Comparison of ENCODE assay signal across 8 cellular contexts in genomic region chr20:25408170-25408547, GRCh38. TPM values are rescaled to one million over a fixed set of nuclear protein-coding genes. Genes with fewer than 3 reads are reported as not detected.
A peak's percentile ranks its signal among the peaks of the same experiment; 100 is the strongest.
DNase-seq lines count a peak whose midpoint lies in the region; ATAC-seq, FAIRE-seq and TF ChIP-seq lines count a peak whose summit lies in the region.

No MANE protein-coding gene starts in this region.

- peak overlapping the region; percentile 77 for H3K9ac ChIP-seq in KMS-11

- H3K27me3 ChIP-seq in KMS-11 (ENCODE audit: insufficient read depth, low read depth), result no peaks in the 10 kb centered on the region
- H3K27me3 ChIP-seq in bronchial epithelial cell (ENCODE audit: control insufficient read depth, insufficient read depth, low read length), result no peaks in the 10 kb centered on the region
- H3K27me3 ChIP-seq in muscle layer of duodenum (ENCODE audit: low read depth, low read length), result no peaks in the 10 kb centered on the region

- H3K27ac ChIP-seq in KMS-11 (peak overlapping the region; percentile 51), muscle layer of duodenum (ENCODE audit: low read length) (peak overlapping the region; percentile 67)

- DNase-seq in AG10803 (ENCODE audit: low read depth) (no peak), bronchial epithelial cell (ENCODE audit: low read depth) (no peak), HEK293T (ENCODE audit: extremely low spot score) (no peak)

- peaks cover 7 to 9% of the 10 kb centered on the region in 2 donors for H3K9me3 ChIP-seq in muscle layer of duodenum (ENCODE audit: control insufficient read depth in 1 of 2, low read length in 2 of 2)

- peak overlapping the region; percentile 89 for H3K4me2 ChIP-seq in KMS-11

- no peak for FAIRE-seq in bronchial epithelial cell (lab: Jason Lieb, UNC)

- ATAC-seq in HG03469 (IDR thresholded peaks at IDR 0.05; ENCODE audit: unreplicated experiment) (no peak), GM19452 (IDR thresholded peaks at IDR 0.05; ENCODE audit: unreplicated experiment) (no peak), GM19395 (IDR thresholded peaks at IDR 0.05; ENCODE audit: unreplicated experiment) (no peak)

- TF ChIP-seq CTCF in AG10803 (conservative IDR thresholded peaks at IDR 0.05; ENCODE audit: low read length) (no peak), KMS-11 (conservative IDR thresholded peaks at IDR 0.05; ENCODE audit: low read depth, low read length) (no peak), bronchial epithelial cell (IDR thresholded peaks at IDR 0.05; ENCODE audit: insufficient read depth, low read length, severe bottlenecking) (no peak)

- H3K4me1 ChIP-seq in KMS-11 (ENCODE audit: low read depth, poor library complexity, severe bottlenecking), result peaks cover 17% of the 10 kb centered on the region
- peaks cover 3 to 10% of the 10 kb centered on the region in 2 donors for H3K4me1 ChIP-seq in muscle layer of duodenum (ENCODE audit: control insufficient read depth in 1 of 2, insufficient read depth in 2 of 2, low read length in 2 of 2)

- H2AFZ ChIP-seq in KMS-11 (ENCODE audit: low read depth), result peak overlapping the region; percentile 69; the same call in 1 of the 2 replicates

- POLR2A ChIA-PET in HEK293T (lab: Yijun Ruan, JAX), result interaction anchor here (0.7 to 2.3 kb wide), 16 partner anchors 9 to 415 kb away, joined by 3 to 26 read pairs (median 4); no protein-coding TSS in a partner anchor

- H4K20me1 ChIP-seq in KMS-11 (ENCODE audit: insufficient read depth), result no peaks in the 10 kb centered on the region

- H3K79me2 ChIP-seq in KMS-11 (ENCODE audit: insufficient read depth, low read depth), result peaks cover 18% of the 10 kb centered on the region

- CTCF ChIA-PET in HEK293T (lab: Yijun Ruan, JAX), result interaction anchor here (0.6 to 1.2 kb wide), 3 partner anchors 9 to 1347 kb away, joined by 3 to 7 read pairs (median 4); no protein-coding TSS in a partner anchor

- 0 out of 2 replicates have a peak, but pooled peaks cover 3% of the 10 kb centered on the region for H3K36me3 ChIP-seq in KMS-11 (ENCODE audit: insufficient read depth)
- no peaks in the 10 kb centered on the region for H3K36me3 ChIP-seq in bronchial epithelial cell (ENCODE audit: control insufficient read depth, insufficient read depth, low read length)
- H3K36me3 ChIP-seq in muscle layer of duodenum (ENCODE audit: control insufficient read depth in 1 of 2, insufficient read depth in 2 of 2, low read length in 2 of 2), result no peaks in the 10 kb centered on the region

- H3K4me3 ChIP-seq in AG10803 (ENCODE audit: low read length) (peak overlapping the region; percentile 88), KMS-11 (IDR thresholded peaks at IDR 0.05; ENCODE audit: insufficient read depth, low read depth, low read length) (peak overlapping the region; percentile 58), bronchial epithelial cell (ENCODE audit: low read depth, low read length) (peak overlapping the region; percentile 79), muscle layer of duodenum (ENCODE audit: low read depth in 1 of 2, low read length in 2 of 2) (peak overlapping the region; percentile 73 to 90)

TF ChIP-seq in HEK293T, 16 proteins besides CTCF, POLR2A, EP300 and RAD21:
- TF ChIP-seq FOXM1 (IDR thresholded peaks at IDR 0.05; ENCODE audit: borderline replicate concordance) (no peak), FOXK2 (IDR thresholded peaks at IDR 0.05) (no peak), SP1 (IDR thresholded peaks at IDR 0.05) (no peak), L3MBTL2 (conservative IDR thresholded peaks at IDR 0.05) (no peak), SUZ12 (IDR thresholded peaks at IDR 0.05) (no peak), ARNT (IDR thresholded peaks at IDR 0.05) (no peak), TARDBP (IDR thresholded peaks at IDR 0.05) (no peak), LEF1 (IDR thresholded peaks at IDR 0.05; ENCODE audit: borderline replicate concordance) (no peak), ELF4 (IDR thresholded peaks at IDR 0.05) (no peak), BHLHE40 (IDR thresholded peaks at IDR 0.05; ENCODE audit: borderline replicate concordance) (no peak), FOXA1 (IDR thresholded peaks at IDR 0.05) (no peak), HDGF (IDR thresholded peaks at IDR 0.05; ENCODE audit: borderline replicate concordance) (no peak), NFRKB (IDR thresholded peaks at IDR 0.05) (no peak), ZNF384 (IDR thresholded peaks at IDR 0.05) (no peak), CTBP1 (IDR thresholded peaks at IDR 0.05; ENCODE audit: borderline replicate concordance) (no peak), PKNOX1 (IDR thresholded peaks at IDR 0.05) (no peak)

RNA-seq across cellular contexts. Expression of gene GINS1, which starts 0.7 kb away (rescaled TPM):
- 1.1 and 1.4 TPM in 2 replicates for total RNA-seq in bronchial epithelial cell

RNA-seq across cellular contexts. Expression of gene ABHD12, which starts 17.5 kb away (rescaled TPM):
- 21.6 and 33.0 TPM in 2 replicates for total RNA-seq in bronchial epithelial cell
